In the genomic region with DNA sequence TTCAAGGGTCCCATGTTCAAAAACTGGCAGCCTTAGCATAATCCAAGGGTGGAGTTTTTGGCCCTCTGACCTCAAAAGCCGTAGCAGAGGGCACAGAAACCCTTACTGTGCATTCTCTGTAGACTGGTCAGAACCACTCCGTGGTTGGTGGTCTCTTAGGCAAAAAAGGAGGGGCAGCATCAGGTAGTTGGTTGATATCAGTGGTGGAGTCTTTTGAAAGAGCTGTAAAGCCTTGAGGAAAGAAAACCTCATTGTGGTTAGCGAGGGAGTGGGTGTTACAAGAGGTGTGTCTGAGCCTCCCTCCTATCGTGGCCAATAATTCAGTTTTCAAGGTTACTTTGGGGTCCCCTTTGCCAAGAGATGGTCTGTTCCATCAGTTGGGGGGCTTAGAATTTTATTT, we compare ENCODE assay signal across 22 cellular contexts.
"Had no signal": no experiment of that assay in that cellular context is flagged by ENCODE, and none has a peak within 500 bp of the region (broad histone marks: within the 10 kb centered on the region; RNA-seq: fewer than 3 reads in every experiment).

No MANE protein-coding gene starts in this region.

- H3K4me1 ChIP-seq: right atrium auricular region, sigmoid colon, testis, vagina had no signal

- DNase-seq: cortex of kidney; effector memory CD4-positive, alpha-beta T cell; esophagus squamous epithelium; foreskin fibroblast; glutamatergic neuron; left colon; left ventricle myocardium superior; mesenchymal stem cell; midbrain; nephron progenitor cell; sigmoid colon; stimulated activated CD4-positive, alpha-beta T cell treated with anti-CD3 and anti-CD28 coated beads, Interleukin-12 subunit alpha, Interleukin-12 subunit beta, amount 100 ng/mL, for 4 hours; testis; upper lobe of right lung had no signal

- H3K27ac ChIP-seq: epithelial cell of prostate, esophagus squamous epithelium, gastroesophageal sphincter, neutrophil, right atrium auricular region, sigmoid colon, skin epidermis, testis, tibial nerve, upper lobe of right lung, vagina had no signal

- H3K36me3 ChIP-seq: esophagus squamous epithelium, gastroesophageal sphincter, neutrophil, right atrium auricular region, sigmoid colon, tibial nerve, upper lobe of right lung, vagina had no signal

- ATAC-seq: gastroesophageal sphincter, left ventricle myocardium superior, upper lobe of right lung had no signal

- H3K9me3 ChIP-seq: esophagus squamous epithelium, gastroesophageal sphincter, neutrophil, right atrium auricular region, sigmoid colon, testis, tibial nerve, upper lobe of right lung, vagina had no signal

- H3K27me3 ChIP-seq: esophagus squamous epithelium, gastroesophageal sphincter, neutrophil, right atrium auricular region, sigmoid colon, testis, tibial nerve, upper lobe of right lung, vagina had no signal

- H3K4me3 ChIP-seq: esophagus squamous epithelium, gastroesophageal sphincter, lung, right atrium auricular region, sigmoid colon, skin epidermis, testis, tibial nerve, upper lobe of right lung, vagina had no signal
